Comparison of ENCODE assay signal across 8 cellular contexts in genomic region chr11:57345555-57346151, GRCh38. TPM values are rescaled to one million over a fixed set of nuclear protein-coding genes. Genes with fewer than 3 reads are reported as not detected.
DNase-seq lines count a peak whose midpoint lies in the region; ATAC-seq and TF ChIP-seq lines count a peak whose summit lies in the region.

No MANE protein-coding gene starts in this region.

- no peaks in the 10 kb centered on the region for H3K27me3 ChIP-seq in CD8-positive, alpha-beta T cell (ENCODE audit: insufficient read depth, low read length)
- H3K27me3 ChIP-seq in HUES64 (ENCODE audit: insufficient read depth, low read length) (0 out of 2 replicates have a peak, but pooled peaks cover 3% of the 10 kb centered on the region), neuron (ENCODE audit: insufficient read depth, low read length) (no peaks in the 10 kb centered on the region), thyroid gland (no peaks in the 10 kb centered on the region)

- intact Hi-C loops in CD8-positive, alpha-beta T cell (cut with DNase I, micrococcal nuclease): loop anchor here (1.0 to 10.0 kb wide), 10 partner anchors 113 to 1442 kb away; partner anchors contain the start of gene UBE2L6 (in 1 of the 2)
- intact Hi-C loops in thyroid gland (cut with DNase I): loop anchor here (2.0 to 10.0 kb wide), 4 partner anchors 137 to 299 kb away; partner anchors contain the start of gene YPEL4

- peak overlapping the region; percentile 68 for H2AFZ ChIP-seq in neuron (ENCODE audit: low read depth, low read length)

- no peak overlapping the region for H3K27ac ChIP-seq in CD8-positive, alpha-beta T cell (ENCODE audit: low read depth, low read length)
- H3K27ac ChIP-seq in HUES64 (ENCODE audit: low read depth, low read length): no peak overlapping the region
- H3K27ac ChIP-seq in thyroid gland: no peak overlapping the region

- no peak for TF ChIP-seq POLR2A in thyroid gland (IDR thresholded peaks at IDR 0.05)

- peak; percentile 93 for ATAC-seq in CD8-positive, alpha-beta T cell
- peak; percentile 62 for ATAC-seq in GM19452 (IDR thresholded peaks at IDR 0.05; ENCODE audit: unreplicated experiment)

- H3K27ac Mint-ChIP-seq in CD8-positive, alpha-beta T cell: no peak overlapping the region
- H3K27ac Mint-ChIP-seq in activated T-cell treated with anti-CD3 and anti-CD28 coated beads, Interleukin-2, amount 50 U/mL, for 24 hours: no peak overlapping the region

- no peaks in the 10 kb centered on the region for H3K9me3 ChIP-seq in CD8-positive, alpha-beta T cell (ENCODE audit: low read length)
- H3K9me3 ChIP-seq in HUES64 (ENCODE audit: insufficient read depth, low read depth, low read length) (no peaks in the 10 kb centered on the region), neuron (ENCODE audit: low read length) (no peaks in the 10 kb centered on the region), thyroid gland (no peaks in the 10 kb centered on the region)

- H3K4me3 ChIP-seq in CD8-positive, alpha-beta T cell (ENCODE audit: low read depth, low read length): no peak overlapping the region
- H3K4me3 ChIP-seq in HUES64 (ENCODE audit: low read length) (no peak overlapping the region), fibroblast of mammary gland (ENCODE audit: control insufficient read depth, low read depth, low read length) (no peak overlapping the region), neuron (ENCODE audit: low read length) (no peak overlapping the region), thyroid gland (replicated peaks in 1 of 3) (no peak overlapping the region)

- no peaks in the 10 kb centered on the region for H3K9me3 Mint-ChIP-seq in CD8-positive, alpha-beta T cell
- H3K9me3 Mint-ChIP-seq in activated T-cell treated with anti-CD3 and anti-CD28 coated beads, Interleukin-2, amount 50 U/mL, for 24 hours: no peaks in the 10 kb centered on the region

- H3K9ac ChIP-seq in HUES64 (ENCODE audit: low read depth, low read length): peak overlapping the region; percentile 32; the same call in 1 of the 2 replicates

- peaks cover 2% of the 10 kb centered on the region for H3K4me1 Mint-ChIP-seq in CD8-positive, alpha-beta T cell (ENCODE audit: low read depth)
- H3K4me1 Mint-ChIP-seq in activated T-cell treated with anti-CD3 and anti-CD28 coated beads, Interleukin-2, amount 50 U/mL, for 24 hours (ENCODE audit: low read depth): peaks cover 5% of the 10 kb centered on the region

- WGBS in HUES64: 21% methylated on average over 11 of the region's 11 CpGs
- WGBS in thyroid gland, 2 donors: 21 to 24% methylated on average over 11 of the region's 11 CpGs

- peaks cover 3% of the 10 kb centered on the region for H3K27me3 Mint-ChIP-seq in CD8-positive, alpha-beta T cell (ENCODE audit: low read depth)
- H3K27me3 Mint-ChIP-seq in activated T-cell treated with anti-CD3 and anti-CD28 coated beads, Interleukin-2, amount 50 U/mL, for 24 hours: no peaks in the 10 kb centered on the region

- H3K4me3 Mint-ChIP-seq in CD8-positive, alpha-beta T cell: no peak overlapping the region
- no peak overlapping the region for H3K4me3 Mint-ChIP-seq in activated T-cell treated with anti-CD3 and anti-CD28 coated beads, Interleukin-2, amount 50 U/mL, for 24 hours

- no peaks in the 10 kb centered on the region for H3K36me3 ChIP-seq in CD8-positive, alpha-beta T cell (ENCODE audit: insufficient read depth, low read length)
- H3K36me3 ChIP-seq in HUES64 (ENCODE audit: insufficient read depth, low read length): no peaks in the 10 kb centered on the region
- no peaks in the 10 kb centered on the region for H3K36me3 ChIP-seq in neuron (ENCODE audit: insufficient read depth, low read length)
- no peaks in the 10 kb centered on the region for H3K36me3 ChIP-seq in thyroid gland

- TF ChIP-seq CTCF in CD8-positive, alpha-beta T cell (IDR thresholded peaks at IDR 0.05): peak; percentile 80
- peak; percentile 74 for TF ChIP-seq CTCF in fibroblast of mammary gland (conservative IDR thresholded peaks at IDR 0.05; ENCODE audit: control insufficient read depth, insufficient read depth, low read depth, low read length)
- TF ChIP-seq CTCF in thyroid gland (IDR thresholded peaks at IDR 0.05): peak; percentile 55 to 83 (median 62)

- peak; percentile 45 to 79 (median 72) for DNase-seq in CD8-positive, alpha-beta T cell
- peak; percentile 84 for DNase-seq in OCI-M1 (lab: John Stamatoyannopoulos, UW)
- peak; percentile 75 for DNase-seq in activated T-cell treated with anti-CD3 and anti-CD28 coated beads, Interleukin-2, amount 50 U/mL, for 24 hours
- DNase-seq in fibroblast of mammary gland (ENCODE audit: low read depth): peak; percentile 71
- DNase-seq in thyroid gland: peak; percentile 77 to 78

- H3K4me1 ChIP-seq in CD8-positive, alpha-beta T cell (ENCODE audit: insufficient read depth, low read length): no peaks in the 10 kb centered on the region
- peaks cover 17% of the 10 kb centered on the region; the same call in 1 of the 2 replicates for H3K4me1 ChIP-seq in HUES64 (ENCODE audit: insufficient read depth, low read length)
- peaks cover 11% of the 10 kb centered on the region for H3K4me1 ChIP-seq in neuron (ENCODE audit: insufficient read depth, low read length)
- H3K4me1 ChIP-seq in thyroid gland: peaks cover 0 to 6% of the 10 kb centered on the region in 2 donors

- no peaks in the 10 kb centered on the region for H3K36me3 Mint-ChIP-seq in CD8-positive, alpha-beta T cell
- H3K36me3 Mint-ChIP-seq in activated T-cell treated with anti-CD3 and anti-CD28 coated beads, Interleukin-2, amount 50 U/mL, for 24 hours (ENCODE audit: low read depth): no peaks in the 10 kb centered on the region

- CTCF ChIA-PET in CD8-positive, alpha-beta T cell (lab: Charles Lee): interaction anchor here (0.6 to 4.1 kb wide), 19 partner anchors 9 to 455 kb away, joined by 3 to 21 read pairs (median 4); partner anchors contain the start of gene TNKS1BP1

- POLR2A ChIA-PET in CD8-positive, alpha-beta T cell (lab: Charles Lee): no interaction called here

RNA-seq across cellular contexts. Expression of gene P2RX3, which starts 7.5 kb away (rescaled TPM):
- total RNA-seq in CD8-positive, alpha-beta T cell: not detected
- 1.00 TPM for polyA plus RNA-seq in HUES64 (2013, experiment 1 of 2)
- 2.4 TPM for polyA plus RNA-seq in HUES64 (2013, experiment 2 of 2)
- total RNA-seq in thyroid gland: not detected

RNA-seq across cellular contexts. Expression of gene SSRP1, which starts 10.0 kb away (rescaled TPM):
- total RNA-seq in CD8-positive, alpha-beta T cell: 10 to 100 TPM; 34.3 to 36.3 TPM
- polyA plus RNA-seq in HUES64 (2013, experiment 1 of 2): 233 TPM
- polyA plus RNA-seq in HUES64 (2013, experiment 2 of 2): 249 TPM
- total RNA-seq in thyroid gland: 10 to 100 TPM; 70.0 to 86.5 (median 78.1) TPM

RNA-seq across cellular contexts. Expression of gene TNKS1BP1, which starts 20.9 kb away (rescaled TPM):
- total RNA-seq in CD8-positive, alpha-beta T cell: 10 to 100 TPM; 13.5 to 14.0 TPM
- 76.8 TPM for polyA plus RNA-seq in HUES64 (2013, experiment 1 of 2)
- 83.7 TPM for polyA plus RNA-seq in HUES64 (2013, experiment 2 of 2)
- 100 to 1,000 TPM in 1 of 4 donors, 10 to 100 TPM in 3; 52.3 to 106 (median 85.2) TPM for total RNA-seq in thyroid gland

RNA-seq across cellular contexts. Expression of gene PRG3, which starts 35.3 kb away (rescaled TPM):
- total RNA-seq in CD8-positive, alpha-beta T cell: not detected
- polyA plus RNA-seq in HUES64 (2013, experiment 1 of 2): not detected
- polyA plus RNA-seq in HUES64 (2013, experiment 2 of 2): not detected
- not detected for total RNA-seq in thyroid gland

RNA-seq across cellular contexts. Expression of gene PRG2, which starts 44.8 kb away (rescaled TPM):
- under 1 TPM; 0.78 to 0.90 TPM for total RNA-seq in CD8-positive, alpha-beta T cell
- polyA plus RNA-seq in HUES64 (2013, experiment 1 of 2): 0.20 TPM
- polyA plus RNA-seq in HUES64 (2013, experiment 2 of 2): 0.51 TPM
- under 1 TPM in 3 of 4 donors, not detected in 1; 0.22 to 0.94 (median 0.71) TPM for total RNA-seq in thyroid gland
